ENCODE assay signal across 22 cellular contexts in genomic region chr13:18959229-18959628, GRCh38.
DNase-seq lines count a peak whose midpoint lies in the region; ATAC-seq and TF ChIP-seq lines count a peak whose summit lies in the region.
"Had no signal": no experiment of that assay in that cellular context is flagged by ENCODE, and none has a peak within 500 bp of the region (broad histone marks: within the 10 kb centered on the region; RNA-seq: fewer than 3 reads in every experiment).

No MANE protein-coding gene starts in this region.

- no peak overlapping the region for H3K4me2 ChIP-seq in mammary epithelial cell (ENCODE audit: insufficient read depth, low read depth, low read length)
- H3K4me2 ChIP-seq: A549, BLaER1 had no signal

- no peaks in the 10 kb centered on the region for H3K79me2 ChIP-seq in mammary epithelial cell (ENCODE audit: insufficient read depth, low read length)

- dilution Hi-C loops in mammary epithelial cell (cut with HindIII; ENCODE audit: low sequenced_read_pairs) = no loop called here

- H3K36me3 ChIP-seq in H7 (replicated peaks; ENCODE audit: control insufficient read depth, insufficient read depth, low read length) = no peaks in the 10 kb centered on the region
- no peaks in the 10 kb centered on the region for H3K36me3 ChIP-seq in upper lobe of right lung
- H3K36me3 ChIP-seq in mammary epithelial cell (ENCODE audit: insufficient read depth, low read length) = no peaks in the 10 kb centered on the region
- H3K36me3 ChIP-seq: BE2C, BLaER1 had no signal

- peak; percentile 7 for DNase-seq in AG20443 (ENCODE audit: low spot score)
- DNase-seq in H7 = peak; percentile 7
- DNase-seq in upper lobe of right lung = peak; percentile 51
- DNase-seq in mammary epithelial cell = no peak
- no peak for DNase-seq in NCI-H2196 (lab: John Stamatoyannopoulos, UW; ENCODE audit: unreplicated experiment)
- DNase-seq: BE2C; C1 segment of cervical spinal cord; CD4-positive, alpha-beta memory T cell; CD4-positive, CD25-positive, alpha-beta regulatory T cell; CD8-positive, alpha-beta memory T cell; COR-L47; DMS 273 treated with DMSO at 0.1 percent for 48 hours; DMS153; DMS53; DMS79; DND-41; EL; GDM1 had no signal

- CTCF ChIA-PET in mammary epithelial cell (lab: Charles Lee; ENCODE audit: low non-redundant PET) = no interaction called here

- H3K4me3 ChIP-seq in H7 (ENCODE audit: insufficient read depth, low read depth, low read length) = no peak overlapping the region
- H3K4me3 ChIP-seq in upper lobe of right lung = no peak overlapping the region
- H3K4me3 ChIP-seq in mammary epithelial cell (replicated peaks in 1 of 3; ENCODE audit: insufficient read depth in 1 of 3, low read depth in 2 of 3, low read length in 3 of 3) = no peak overlapping the region
- H3K4me3 ChIP-seq: A549, BLaER1, GM12878 had no signal

- no peaks in the 10 kb centered on the region for H4K20me1 ChIP-seq in mammary epithelial cell (ENCODE audit: insufficient read depth, low read length)
- H4K20me1 ChIP-seq: BLaER1 had no signal

- intact Hi-C loops in upper lobe of right lung (cut with DNase I) (no loop called here), mammary epithelial cell (cut with micrococcal nuclease) (no loop called here)

- TF ChIP-seq CTCF in upper lobe of right lung (IDR thresholded peaks at IDR 0.05) (no peak), mammary epithelial cell (conservative IDR thresholded peaks at IDR 0.05 in 1 of 2, IDR thresholded peaks at IDR 0.05 in 1 of 2; ENCODE audit: extremely low read depth in 1 of 2, insufficient read depth in 1 of 2, low read depth in 1 of 2, low read length in 2 of 2) (no peak)

- H3K27ac ChIP-seq in upper lobe of right lung (no peak overlapping the region), mammary epithelial cell (ENCODE audit: insufficient read depth, low read depth, low read length) (no peak overlapping the region)
- H3K27ac ChIP-seq: 22Rv1, A549, BLaER1 had no signal

- ATAC-seq in upper lobe of right lung = no peak
- ATAC-seq: A549, GM12878 had no signal

- no peak overlapping the region for H3K9ac ChIP-seq in mammary epithelial cell (ENCODE audit: insufficient read depth, low read length)
- H3K9ac ChIP-seq: BLaER1 had no signal

- in situ Hi-C loops in mammary epithelial cell (cut with MboI; ENCODE audit: low sequenced_read_pairs in 2 of 2) = no loop called here

- H3K27me3 ChIP-seq in H7 (ENCODE audit: control insufficient read depth, insufficient read depth, low read length) = no peaks in the 10 kb centered on the region
- no peaks in the 10 kb centered on the region for H3K27me3 ChIP-seq in upper lobe of right lung
- H3K27me3 ChIP-seq in mammary epithelial cell (ENCODE audit: insufficient read depth, low read length) = no peaks in the 10 kb centered on the region
- H3K27me3 ChIP-seq: BE2C, BLaER1 had no signal

- H3K9me3 ChIP-seq in upper lobe of right lung (no peaks in the 10 kb centered on the region), mammary epithelial cell (replicated peaks; ENCODE audit: insufficient read depth, low read length) (peaks cover 70% of the 10 kb centered on the region)
- H3K9me3 ChIP-seq: A549 had no signal

- H3K4me1 ChIP-seq in upper lobe of right lung (no peaks in the 10 kb centered on the region), mammary epithelial cell (ENCODE audit: insufficient read depth, low read length) (no peaks in the 10 kb centered on the region)
- H3K4me1 ChIP-seq: A549, BE2C, BLaER1 had no signal

- no TSS peak for BruUV-seq in mammary epithelial cell (replicated peaks; lab: Mats Ljungman, UMichigan)

- WGBS in mammary epithelial cell (ENCODE audit: low coverage, missing lambda C conversion rate) = no CpG with 5 or more reads among the region's 2 CpGs

- H2AFZ ChIP-seq in mammary epithelial cell (ENCODE audit: low read depth, low read length) = no peak overlapping the region

Comparison
In these comparisons a context has a peak if more than half of its experiments do, and no peak if none do; other contexts are left out.
1. DNase-seq: peak in AG20443 (single experiment), H7 (single experiment) and upper lobe of right lung (single experiment); none in mammary epithelial cell (single experiment) and NCI-H2196 (single experiment).